Comparison of ENCODE assay signal across 25 cellular contexts in the genomic region with DNA sequence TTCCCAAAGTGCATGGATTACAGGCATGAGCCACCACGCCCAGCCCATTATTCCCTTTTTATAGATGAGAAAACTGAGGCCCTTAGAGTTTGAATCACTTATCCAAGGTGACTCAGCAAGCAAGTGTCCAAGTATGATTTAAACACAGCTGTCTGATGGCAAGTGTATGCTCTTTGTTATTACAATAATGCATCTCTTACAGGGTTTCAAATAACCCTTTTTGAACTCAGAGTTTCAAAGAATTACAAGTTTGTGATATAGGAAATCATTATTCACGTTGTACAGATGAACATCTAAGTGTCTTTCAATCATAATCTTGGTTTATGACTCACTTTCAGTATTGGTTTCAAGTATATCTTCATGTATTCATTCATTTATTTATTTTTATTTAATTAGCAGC.
"Had no signal": no experiment of that assay in that cellular context is flagged by ENCODE, and none has a peak within 500 bp of the region (broad histone marks: within the 10 kb centered on the region; RNA-seq: fewer than 3 reads in every experiment).

No MANE protein-coding gene starts in this region.

- H3K9me3 ChIP-seq: colonic mucosa, ovary, psoas muscle, sigmoid colon, testis, tibial artery had no signal

- H3K9me3 Mint-ChIP-seq: dendritic cell treated with granulocyte-macrophage colony-stimulating factor and Interleukin-4, amounts not matched to agents 40 ng/mL and 50 ng/mL, for 4 days; memory B cell; natural killer cell; type B pancreatic cell had no signal

- H3K27ac Mint-ChIP-seq: dendritic cell treated with granulocyte-macrophage colony-stimulating factor and Interleukin-4, amounts not matched to agents 40 ng/mL and 50 ng/mL, for 4 days; endodermal cell; memory B cell; natural killer cell; type B pancreatic cell had no signal

- H3K4me1 Mint-ChIP-seq: memory B cell, natural killer cell had no signal

- ATAC-seq: esophagus mucosa, gastroesophageal sphincter, heart left ventricle, left lobe of liver, natural killer cell, psoas muscle, right cardiac atrium had no signal

- H3K4me3 ChIP-seq: colonic mucosa, gastroesophageal sphincter, heart left ventricle, hepatocyte, lung, ovary, psoas muscle, sigmoid colon, testis, tibial artery had no signal

- H3K36me3 ChIP-seq: colonic mucosa, gastroesophageal sphincter, heart left ventricle, ovary, sigmoid colon, tibial artery had no signal

- H3K27me3 ChIP-seq: colonic mucosa, gastroesophageal sphincter, heart left ventricle, hepatocyte, ovary, sigmoid colon, testis, tibial artery had no signal

- H3K4me3 Mint-ChIP-seq: dendritic cell treated with granulocyte-macrophage colony-stimulating factor and Interleukin-4, amounts not matched to agents 40 ng/mL and 50 ng/mL, for 4 days; endodermal cell; memory B cell; natural killer cell; type B pancreatic cell had no signal

- H3K27me3 Mint-ChIP-seq: memory B cell had no signal

- H3K36me3 Mint-ChIP-seq: natural killer cell, type B pancreatic cell had no signal

- DNase-seq: colonic mucosa; effector CD8-positive, alpha-beta T cell; endodermal cell; foreskin fibroblast; heart left ventricle; kidney; natural killer cell; occipital lobe; ovary; posterior cingulate gyrus; psoas muscle; right cardiac atrium; sigmoid colon; stimulated activated naive CD4-positive, alpha-beta T cell; substantia nigra; testis; tibial artery had no signal
